In the genomic region with DNA sequence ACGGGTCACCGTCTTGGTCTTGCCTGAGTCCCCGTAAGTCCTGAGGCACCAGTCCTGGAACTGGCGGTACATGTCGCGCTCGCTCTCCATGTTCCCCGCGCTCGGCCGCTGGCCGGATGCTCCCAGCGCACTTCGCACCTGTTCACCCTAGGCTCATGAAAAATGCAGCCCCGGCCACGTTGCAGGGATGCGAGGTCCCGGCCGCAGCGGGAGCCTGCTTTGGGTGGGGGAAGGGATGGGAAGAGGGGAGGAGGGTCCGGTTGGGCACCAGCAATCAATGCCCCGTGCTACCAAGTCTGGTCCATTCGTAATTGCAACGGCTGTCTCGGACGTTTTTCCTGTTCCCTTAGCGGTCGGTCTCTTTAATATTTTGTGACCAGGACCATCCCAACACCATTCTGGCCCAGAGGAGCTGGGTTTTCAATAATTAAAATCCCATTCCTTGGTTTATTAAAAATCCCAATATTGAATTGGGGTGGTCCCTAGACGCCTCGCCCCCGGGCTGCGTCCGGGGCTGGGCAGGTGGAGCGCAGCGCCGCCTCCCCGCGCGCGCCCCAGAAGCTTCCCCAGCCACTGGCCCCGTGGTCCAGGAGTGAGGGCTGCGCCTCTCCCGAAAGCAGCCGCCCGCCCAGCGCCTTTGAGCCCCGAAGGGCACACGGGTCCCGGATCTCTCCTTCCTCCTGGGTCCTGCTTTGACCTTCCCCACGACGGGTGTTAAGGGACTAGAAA, we compare ENCODE assay signal across 1 cellular context.
TF ChIP-seq lines count a peak whose summit lies in the region.

No MANE protein-coding gene starts in this region.

TF ChIP-seq in HepG2, 621 proteins besides CTCF, POLR2A, EP300 and RAD21 (continued from another document):
- 0 out of 2 replicates have a peak, but pooled peaks have one; percentile 40 for TF ChIP-seq ZNF891 (CRISPR knock-in tag; IDR thresholded peaks at IDR 0.05)
